Comparison of ENCODE assay signal across 41 cellular contexts in genomic region chr10:112327678-112328077, GRCh38. TPM values are rescaled to one million over a fixed set of nuclear protein-coding genes. Genes with fewer than 3 reads are reported as not detected.
"Had no signal": no experiment of that assay in that cellular context is flagged by ENCODE, and none has a peak within 500 bp of the region (broad histone marks: within the 10 kb centered on the region; RNA-seq: fewer than 3 reads in every experiment).

No MANE protein-coding gene starts in this region.

- H3K4me1 ChIP-seq: adrenal gland, breast epithelium had no signal

- H3K27ac ChIP-seq: adrenal gland, body of pancreas, brain microvascular endothelial cell, breast epithelium, WERI-Rb-1 had no signal

- H3K9me3 ChIP-seq: adrenal gland, body of pancreas, breast epithelium had no signal

- H3K4me3 ChIP-seq: adrenal gland, body of pancreas, breast epithelium had no signal

- H3K27ac Mint-ChIP-seq: activated CD4-positive, alpha-beta memory T cell treated with anti-CD3 and anti-CD28 coated beads, Interleukin-2, amount 10 ng/mL, durations not matched to agents 7 days and 5 days; activated CD4-positive, alpha-beta T cell treated with anti-CD3 and anti-CD28 coated beads for 36 hours; activated CD4-positive, alpha-beta T cell treated with anti-CD3 and anti-CD28 coated beads, Interleukin-2, amount 10 ng/mL, durations not matched to agents 7 days and 5 days; activated CD8-positive, alpha-beta memory T cell treated with anti-CD3 and anti-CD28 coated beads, Interleukin-2, amount 10 ng/mL, durations not matched to agents 7 days and 5 days; activated CD8-positive, alpha-beta T cell treated with anti-CD3 and anti-CD28 coated beads, Interleukin-2, amount 10 ng/mL, durations not matched to agents 7 days and 5 days; activated naive CD4-positive, alpha-beta T cell treated with anti-CD3 and anti-CD28 coated beads for 36 hours; activated naive CD4-positive, alpha-beta T cell treated with anti-CD3 and anti-CD28 coated beads, Interleukin-2, amount 50 U/mL, for 72 hours; activated naive CD8-positive, alpha-beta T cell treated with anti-CD3 and anti-CD28 coated beads for 36 hours; activated T-cell treated with anti-CD3 and anti-CD28 coated beads, Interleukin-2, amount 50 U/mL, for 72 hours; activated T-helper 1 cell treated with anti-CD3 and anti-CD28 coated beads, Interleukin-12 subunit alpha, Interleukin-12 subunit beta, Interleukin-2, Interleukin-4 antibody, amounts not matched to agents 30 ng/mL and 10 ng/mL and 1 ng/mL, durations not matched to agents 14 hours and 24 hours and 36 hours; activated T-helper 17 cell treated with anti-CD3 and anti-CD28 coated beads, Interleukin-2, amount 50 U/mL, for 72 hours; T-helper 1 cell treated with Interleukin-12 subunit alpha and Interleukin-12 subunit beta and Interleukin-4 antibody, amounts not matched to agents 30 μg/mL and 1 μg/mL, for 36 hours; T-helper 2 cell treated with Interferon-gamma antibody and Interleukin-4, amounts not matched to agents 5 μg/mL and 100 μg/mL, for 36 hours; WTC11 had no signal

- H3K4me3 Mint-ChIP-seq: activated CD4-positive, alpha-beta memory T cell treated with anti-CD3 and anti-CD28 coated beads, Interleukin-2, amount 10 ng/mL, durations not matched to agents 7 days and 5 days; activated CD4-positive, alpha-beta T cell treated with anti-CD3 and anti-CD28 coated beads for 36 hours; activated CD4-positive, alpha-beta T cell treated with anti-CD3 and anti-CD28 coated beads, Interleukin-2, amount 10 ng/mL, durations not matched to agents 7 days and 5 days; activated CD8-positive, alpha-beta memory T cell treated with anti-CD3 and anti-CD28 coated beads, Interleukin-2, amount 10 ng/mL, durations not matched to agents 7 days and 5 days; activated CD8-positive, alpha-beta T cell treated with anti-CD3 and anti-CD28 coated beads, Interleukin-2, amount 10 ng/mL, durations not matched to agents 7 days and 5 days; activated naive CD4-positive, alpha-beta T cell treated with anti-CD3 and anti-CD28 coated beads for 36 hours; activated naive CD8-positive, alpha-beta T cell treated with anti-CD3 and anti-CD28 coated beads for 36 hours; activated T-cell treated with anti-CD3 and anti-CD28 coated beads, Interleukin-2, amount 50 U/mL, for 4 hours; activated T-cell treated with anti-CD3 and anti-CD28 coated beads, Interleukin-2, amount 50 U/mL, for 72 hours; activated T-helper 1 cell treated with anti-CD3 and anti-CD28 coated beads, Interleukin-12 subunit alpha, Interleukin-12 subunit beta, Interleukin-2, Interleukin-4 antibody, amounts not matched to agents 30 ng/mL and 10 ng/mL and 1 ng/mL, durations not matched to agents 14 hours and 24 hours and 36 hours; activated T-helper 17 cell treated with anti-CD3 and anti-CD28 coated beads, Interleukin-2, amount 50 U/mL, for 72 hours; T-helper 1 cell treated with Interleukin-12 subunit alpha and Interleukin-12 subunit beta and Interleukin-4 antibody, amounts not matched to agents 30 μg/mL and 1 μg/mL, for 36 hours; T-helper 2 cell treated with Interferon-gamma antibody and Interleukin-4, amounts not matched to agents 5 μg/mL and 100 μg/mL, for 36 hours; WTC11 had no signal

- H3K27me3 ChIP-seq: adrenal gland, body of pancreas, brain microvascular endothelial cell, breast epithelium had no signal

- DNase-seq: activated CD4-positive, alpha-beta memory T cell treated with anti-CD3 and anti-CD28 coated beads, Interleukin-2, amount 10 ng/mL, durations not matched to agents 7 days and 5 days; activated CD4-positive, alpha-beta T cell treated with anti-CD3 and anti-CD28 coated beads for 1 hour; activated CD4-positive, alpha-beta T cell treated with anti-CD3 and anti-CD28 coated beads for 36 hours; activated CD4-positive, alpha-beta T cell treated with anti-CD3 and anti-CD28 coated beads for 48 hours; activated CD4-positive, alpha-beta T cell treated with anti-CD3 and anti-CD28 coated beads, Interleukin-2, amount 10 ng/mL, durations not matched to agents 7 days and 5 days; activated CD4-positive, alpha-beta T cell treated with anti-CD3 and anti-CD28 coated beads, Interleukin-2, amount 50 U/mL, for 48 hours; activated CD4-positive, CD25-positive, alpha-beta regulatory T cell; activated CD8-positive, alpha-beta memory T cell treated with anti-CD3 and anti-CD28 coated beads for 24 hours; activated CD8-positive, alpha-beta memory T cell treated with anti-CD3 and anti-CD28 coated beads, Interleukin-2, amount 10 ng/mL, durations not matched to agents 7 days and 5 days; activated CD8-positive, alpha-beta memory T cell treated with anti-CD3 and anti-CD28 coated beads, Interleukin-2, amount 50 U/mL, for 48 hours; activated CD8-positive, alpha-beta T cell treated with anti-CD3 and anti-CD28 coated beads, Interleukin-2, amount 10 ng/mL, durations not matched to agents 7 days and 5 days; activated effector memory CD4-positive, alpha-beta T cell treated with anti-CD3 and anti-CD28 coated beads, Interleukin-2, amount 50 U/mL, for 16 hours; activated gamma-delta T cell treated with Interleukin-2 at 50 U/mL for 16 hours; activated naive CD4-positive, alpha-beta T cell; activated naive CD4-positive, alpha-beta T cell treated with anti-CD3 and anti-CD28 coated beads for 36 hours; activated naive CD4-positive, alpha-beta T cell treated with anti-CD3 and anti-CD28 coated beads, Interleukin-2, amount 50 U/mL, for 16 hours; activated naive CD8-positive, alpha-beta T cell treated with anti-CD3 and anti-CD28 coated beads for 36 hours; activated T-cell treated with anti-CD3 and anti-CD28 coated beads, Interleukin-2, amount 50 U/mL, for 4 hours; activated T-cell treated with anti-CD3 and anti-CD28 coated beads, Interleukin-2, amount 50 U/mL, for 72 hours; adrenal gland; amniotic stem cell; aorta; body of pancreas; brain microvascular endothelial cell; central memory CD4-positive, alpha-beta T cell; cerebellar nuclear complex; T-helper 1 cell; T-helper 2 cell; T-helper 9 cell had no signal

- H3K9me3 Mint-ChIP-seq: activated CD4-positive, alpha-beta memory T cell treated with anti-CD3 and anti-CD28 coated beads, Interleukin-2, amount 10 ng/mL, durations not matched to agents 7 days and 5 days; activated CD4-positive, alpha-beta T cell treated with anti-CD3 and anti-CD28 coated beads, Interleukin-2, amount 10 ng/mL, durations not matched to agents 7 days and 5 days; activated naive CD4-positive, alpha-beta T cell treated with anti-CD3 and anti-CD28 coated beads for 36 hours; activated naive CD4-positive, alpha-beta T cell treated with anti-CD3 and anti-CD28 coated beads, Interleukin-2, amount 50 U/mL, for 72 hours; activated naive CD8-positive, alpha-beta T cell treated with anti-CD3 and anti-CD28 coated beads for 36 hours; activated T-cell treated with anti-CD3 and anti-CD28 coated beads, Interleukin-2, amount 50 U/mL, for 4 hours; activated T-cell treated with anti-CD3 and anti-CD28 coated beads, Interleukin-2, amount 50 U/mL, for 72 hours; activated T-helper 1 cell treated with anti-CD3 and anti-CD28 coated beads, Interleukin-12 subunit alpha, Interleukin-12 subunit beta, Interleukin-2, Interleukin-4 antibody, amounts not matched to agents 30 ng/mL and 10 ng/mL and 1 ng/mL, durations not matched to agents 14 hours and 24 hours and 36 hours; activated T-helper 17 cell treated with anti-CD3 and anti-CD28 coated beads, Interleukin-2, amount 50 U/mL, for 72 hours; T-helper 1 cell treated with Interleukin-12 subunit alpha and Interleukin-12 subunit beta and Interleukin-4 antibody, amounts not matched to agents 30 μg/mL and 1 μg/mL, for 36 hours; T-helper 2 cell treated with Interferon-gamma antibody and Interleukin-4, amounts not matched to agents 5 μg/mL and 100 μg/mL, for 36 hours; WTC11 had no signal

- FAIRE-seq: astrocyte had no signal

- ATAC-seq: activated CD4-positive, alpha-beta T cell treated with anti-CD3 and anti-CD28 coated beads for 36 hours; activated CD4-positive, CD25-positive, alpha-beta regulatory T cell treated with anti-CD3 and anti-CD28 coated beads, Interleukin-2, amount 50 U/mL, for 24 hours; activated CD8-positive, alpha-beta memory T cell treated with anti-CD3 and anti-CD28 coated beads, Interleukin-2, amount 10 ng/mL, durations not matched to agents 7 days and 5 days; activated CD8-positive, alpha-beta T cell treated with anti-CD3 and anti-CD28 coated beads, Interleukin-2, amount 10 ng/mL, durations not matched to agents 7 days and 5 days; activated naive CD4-positive, alpha-beta T cell treated with anti-CD3 and anti-CD28 coated beads, Interleukin-2, amount 50 U/mL, for 72 hours; activated T-cell treated with anti-CD3 and anti-CD28 coated beads, Interleukin-2, amount 50 U/mL, for 4 hours; activated T-cell treated with anti-CD3 and anti-CD28 coated beads, Interleukin-2, amount 50 U/mL, for 72 hours; activated T-helper 17 cell treated with anti-CD3 and anti-CD28 coated beads, Interleukin-2, amount 50 U/mL, for 72 hours; body of pancreas; WTC11 had no signal

- H3K36me3 Mint-ChIP-seq: activated CD8-positive, alpha-beta memory T cell treated with anti-CD3 and anti-CD28 coated beads, Interleukin-2, amount 10 ng/mL, durations not matched to agents 7 days and 5 days; activated naive CD4-positive, alpha-beta T cell treated with anti-CD3 and anti-CD28 coated beads, Interleukin-2, amount 50 U/mL, for 72 hours; activated naive CD8-positive, alpha-beta T cell treated with anti-CD3 and anti-CD28 coated beads for 36 hours; WTC11 had no signal

- H3K4me1 Mint-ChIP-seq: activated CD4-positive, alpha-beta memory T cell treated with anti-CD3 and anti-CD28 coated beads, Interleukin-2, amount 10 ng/mL, durations not matched to agents 7 days and 5 days; activated CD4-positive, alpha-beta T cell treated with anti-CD3 and anti-CD28 coated beads, Interleukin-2, amount 10 ng/mL, durations not matched to agents 7 days and 5 days; activated CD8-positive, alpha-beta memory T cell treated with anti-CD3 and anti-CD28 coated beads, Interleukin-2, amount 10 ng/mL, durations not matched to agents 7 days and 5 days; activated T-helper 17 cell treated with anti-CD3 and anti-CD28 coated beads, Interleukin-2, amount 50 U/mL, for 72 hours had no signal

- H3K36me3 ChIP-seq: adrenal gland, brain microvascular endothelial cell, breast epithelium, WERI-Rb-1 had no signal

RNA-seq across cellular contexts. Expression of gene TECTB, which starts 44.5 kb away (rescaled TPM):
- total RNA-seq: activated CD4-positive, alpha-beta memory T cell treated with anti-CD3 and anti-CD28 coated beads, Interleukin-2, amount 10 ng/mL, durations not matched to agents 7 days and 5 days; activated CD4-positive, alpha-beta T cell treated with anti-CD3 and anti-CD28 coated beads for 36 hours; activated CD4-positive, alpha-beta T cell treated with anti-CD3 and anti-CD28 coated beads, Interleukin-2, amount 10 ng/mL, durations not matched to agents 7 days and 5 days; activated CD8-positive, alpha-beta memory T cell treated with anti-CD3 and anti-CD28 coated beads, Interleukin-2, amount 10 ng/mL, durations not matched to agents 7 days and 5 days; activated CD8-positive, alpha-beta T cell treated with anti-CD3 and anti-CD28 coated beads, Interleukin-2, amount 10 ng/mL, durations not matched to agents 7 days and 5 days; activated naive CD4-positive, alpha-beta T cell treated with anti-CD3 and anti-CD28 coated beads for 36 hours; activated naive CD4-positive, alpha-beta T cell treated with anti-CD3 and anti-CD28 coated beads, Interleukin-2, amount 50 U/mL, for 72 hours; activated naive CD8-positive, alpha-beta T cell treated with anti-CD3 and anti-CD28 coated beads for 36 hours; activated T-cell treated with anti-CD3 and anti-CD28 coated beads, Interleukin-2, amount 50 U/mL, for 4 hours; activated T-cell treated with anti-CD3 and anti-CD28 coated beads, Interleukin-2, amount 50 U/mL, for 72 hours; activated T-helper 1 cell treated with anti-CD3 and anti-CD28 coated beads, Interleukin-12 subunit alpha, Interleukin-12 subunit beta, Interleukin-2, Interleukin-4 antibody, amounts not matched to agents 30 ng/mL and 10 ng/mL and 1 ng/mL, durations not matched to agents 14 hours and 24 hours and 36 hours; activated T-helper 17 cell treated with anti-CD3 and anti-CD28 coated beads, Interleukin-2, amount 50 U/mL, for 72 hours; adrenal gland; aorta; astrocyte; body of pancreas; breast epithelium; cardiac septum; chondrocyte; WTC11 had no signal
- polyA plus RNA-seq: adrenal gland, aorta had no signal
